Comparison of ENCODE assay signal across 1 cellular context in the genomic region with DNA sequence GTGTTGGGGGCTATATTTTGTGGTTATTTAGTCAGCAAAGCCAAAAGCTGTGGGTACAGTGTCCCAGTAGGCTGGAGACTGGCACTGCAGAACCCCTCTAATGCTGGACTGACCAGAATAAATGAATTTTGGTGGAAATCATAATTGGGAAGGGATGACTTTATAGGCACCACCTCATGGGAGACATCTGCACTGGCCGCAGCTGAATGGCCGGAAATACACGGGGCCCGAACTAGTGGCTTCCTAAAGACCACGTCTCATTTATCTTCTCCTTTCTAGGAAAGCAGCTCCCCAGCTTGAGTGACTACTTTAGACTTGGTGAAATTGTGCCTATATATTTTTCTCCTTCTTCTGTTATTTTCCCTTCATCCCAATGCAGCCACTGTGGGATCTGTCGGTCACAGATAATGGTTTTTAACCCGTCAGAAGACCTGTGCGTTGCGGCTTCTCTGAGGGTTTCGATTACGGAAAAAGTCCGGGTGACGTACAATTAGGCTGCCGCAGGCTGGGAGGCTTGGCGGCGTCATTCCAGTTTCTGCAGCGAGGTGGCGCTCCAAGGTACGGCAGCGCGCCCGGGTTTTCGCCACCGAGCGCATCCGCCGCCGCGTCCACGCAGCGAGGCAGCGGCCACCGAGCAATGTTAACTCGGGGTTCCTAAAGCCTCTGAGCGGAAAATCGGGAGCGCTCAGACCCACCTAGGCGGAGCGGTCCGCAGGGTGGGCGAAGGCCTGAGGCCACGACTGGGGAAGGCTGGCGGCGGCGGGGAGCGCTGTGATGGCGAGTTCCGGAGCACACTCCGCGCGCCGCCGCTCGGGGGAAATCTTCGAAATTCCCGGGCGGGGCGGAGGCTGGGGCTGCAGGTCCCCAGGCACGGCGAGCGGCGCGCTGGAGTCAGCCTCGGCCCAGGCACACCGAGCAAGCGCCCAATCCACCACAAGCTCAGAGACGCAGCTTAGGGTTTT.
TF ChIP-seq lines count a peak whose summit lies in the region.

No MANE protein-coding gene starts in this region.

TF ChIP-seq in HepG2, 621 proteins besides CTCF, POLR2A, EP300 and RAD21 (continued from another document and continues in another):
- TF ChIP-seq, protein P1, sequence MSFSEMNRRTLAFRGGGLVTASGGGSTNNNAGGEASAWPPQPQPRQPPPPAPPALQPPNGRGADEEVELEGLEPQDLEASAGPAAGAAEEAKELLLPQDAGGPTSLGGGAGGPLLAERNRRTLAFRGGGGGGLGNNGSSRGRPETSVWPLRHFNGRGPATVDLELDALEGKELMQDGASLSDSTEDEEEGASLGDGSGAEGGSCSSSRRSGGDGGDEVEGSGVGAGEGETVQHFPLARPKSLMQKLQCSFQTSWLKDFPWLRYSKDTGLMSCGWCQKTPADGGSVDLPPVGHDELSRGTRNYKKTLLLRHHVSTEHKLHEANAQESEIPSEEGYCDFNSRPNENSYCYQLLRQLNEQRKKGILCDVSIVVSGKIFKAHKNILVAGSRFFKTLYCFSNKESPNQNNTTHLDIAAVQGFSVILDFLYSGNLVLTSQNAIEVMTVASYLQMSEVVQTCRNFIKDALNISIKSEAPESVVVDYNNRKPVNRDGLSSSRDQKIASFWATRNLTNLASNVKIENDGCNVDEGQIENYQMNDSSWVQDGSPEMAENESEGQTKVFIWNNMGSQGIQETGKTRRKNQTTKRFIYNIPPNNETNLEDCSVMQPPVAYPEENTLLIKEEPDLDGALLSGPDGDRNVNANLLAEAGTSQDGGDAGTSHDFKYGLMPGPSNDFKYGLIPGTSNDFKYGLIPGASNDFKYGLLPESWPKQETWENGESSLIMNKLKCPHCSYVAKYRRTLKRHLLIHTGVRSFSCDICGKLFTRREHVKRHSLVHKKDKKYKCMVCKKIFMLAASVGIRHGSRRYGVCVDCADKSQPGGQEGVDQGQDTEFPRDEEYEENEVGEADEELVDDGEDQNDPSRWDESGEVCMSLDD (CRISPR knock-in tag; IDR thresholded peaks at IDR 0.05; ENCODE audit: borderline replicate concordance) = 0 out of 2 replicates have a peak, but pooled peaks have one; percentile 30
- TF ChIP-seq, protein P2, sequence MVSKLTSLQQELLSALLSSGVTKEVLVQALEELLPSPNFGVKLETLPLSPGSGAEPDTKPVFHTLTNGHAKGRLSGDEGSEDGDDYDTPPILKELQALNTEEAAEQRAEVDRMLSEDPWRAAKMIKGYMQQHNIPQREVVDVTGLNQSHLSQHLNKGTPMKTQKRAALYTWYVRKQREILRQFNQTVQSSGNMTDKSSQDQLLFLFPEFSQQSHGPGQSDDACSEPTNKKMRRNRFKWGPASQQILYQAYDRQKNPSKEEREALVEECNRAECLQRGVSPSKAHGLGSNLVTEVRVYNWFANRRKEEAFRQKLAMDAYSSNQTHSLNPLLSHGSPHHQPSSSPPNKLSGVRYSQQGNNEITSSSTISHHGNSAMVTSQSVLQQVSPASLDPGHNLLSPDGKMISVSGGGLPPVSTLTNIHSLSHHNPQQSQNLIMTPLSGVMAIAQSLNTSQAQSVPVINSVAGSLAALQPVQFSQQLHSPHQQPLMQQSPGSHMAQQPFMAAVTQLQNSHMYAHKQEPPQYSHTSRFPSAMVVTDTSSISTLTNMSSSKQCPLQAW (CRISPR knock-in tag; IDR thresholded peaks at IDR 0.05) = peak; percentile 54; the same call in 1 of the 2 replicates
- TF ChIP-seq, protein P3, sequence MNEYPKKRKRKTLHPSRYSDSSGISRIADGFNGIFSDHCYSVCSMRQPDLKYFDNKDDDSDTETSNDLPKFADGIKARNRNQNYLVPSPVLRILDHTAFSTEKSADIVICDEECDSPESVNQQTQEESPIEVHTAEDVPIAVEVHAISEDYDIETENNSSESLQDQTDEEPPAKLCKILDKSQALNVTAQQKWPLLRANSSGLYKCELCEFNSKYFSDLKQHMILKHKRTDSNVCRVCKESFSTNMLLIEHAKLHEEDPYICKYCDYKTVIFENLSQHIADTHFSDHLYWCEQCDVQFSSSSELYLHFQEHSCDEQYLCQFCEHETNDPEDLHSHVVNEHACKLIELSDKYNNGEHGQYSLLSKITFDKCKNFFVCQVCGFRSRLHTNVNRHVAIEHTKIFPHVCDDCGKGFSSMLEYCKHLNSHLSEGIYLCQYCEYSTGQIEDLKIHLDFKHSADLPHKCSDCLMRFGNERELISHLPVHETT (CRISPR knock-in tag; conservative IDR thresholded peaks at IDR 0.05) = 0 out of 2 replicates have a peak, but pooled peaks have one; percentile 27
- TF ChIP-seq, protein P4, sequence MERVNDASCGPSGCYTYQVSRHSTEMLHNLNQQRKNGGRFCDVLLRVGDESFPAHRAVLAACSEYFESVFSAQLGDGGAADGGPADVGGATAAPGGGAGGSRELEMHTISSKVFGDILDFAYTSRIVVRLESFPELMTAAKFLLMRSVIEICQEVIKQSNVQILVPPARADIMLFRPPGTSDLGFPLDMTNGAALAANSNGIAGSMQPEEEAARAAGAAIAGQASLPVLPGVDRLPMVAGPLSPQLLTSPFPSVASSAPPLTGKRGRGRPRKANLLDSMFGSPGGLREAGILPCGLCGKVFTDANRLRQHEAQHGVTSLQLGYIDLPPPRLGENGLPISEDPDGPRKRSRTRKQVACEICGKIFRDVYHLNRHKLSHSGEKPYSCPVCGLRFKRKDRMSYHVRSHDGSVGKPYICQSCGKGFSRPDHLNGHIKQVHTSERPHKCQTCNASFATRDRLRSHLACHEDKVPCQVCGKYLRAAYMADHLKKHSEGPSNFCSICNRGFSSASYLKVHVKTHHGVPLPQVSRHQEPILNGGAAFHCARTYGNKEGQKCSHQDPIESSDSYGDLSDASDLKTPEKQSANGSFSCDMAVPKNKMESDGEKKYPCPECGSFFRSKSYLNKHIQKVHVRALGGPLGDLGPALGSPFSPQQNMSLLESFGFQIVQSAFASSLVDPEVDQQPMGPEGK (CRISPR knock-in tag; IDR thresholded peaks at IDR 0.05) = peak; percentile 65
- TF ChIP-seq, protein P5, sequence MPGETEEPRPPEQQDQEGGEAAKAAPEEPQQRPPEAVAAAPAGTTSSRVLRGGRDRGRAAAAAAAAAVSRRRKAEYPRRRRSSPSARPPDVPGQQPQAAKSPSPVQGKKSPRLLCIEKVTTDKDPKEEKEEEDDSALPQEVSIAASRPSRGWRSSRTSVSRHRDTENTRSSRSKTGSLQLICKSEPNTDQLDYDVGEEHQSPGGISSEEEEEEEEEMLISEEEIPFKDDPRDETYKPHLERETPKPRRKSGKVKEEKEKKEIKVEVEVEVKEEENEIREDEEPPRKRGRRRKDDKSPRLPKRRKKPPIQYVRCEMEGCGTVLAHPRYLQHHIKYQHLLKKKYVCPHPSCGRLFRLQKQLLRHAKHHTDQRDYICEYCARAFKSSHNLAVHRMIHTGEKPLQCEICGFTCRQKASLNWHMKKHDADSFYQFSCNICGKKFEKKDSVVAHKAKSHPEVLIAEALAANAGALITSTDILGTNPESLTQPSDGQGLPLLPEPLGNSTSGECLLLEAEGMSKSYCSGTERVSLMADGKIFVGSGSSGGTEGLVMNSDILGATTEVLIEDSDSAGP (CRISPR knock-in tag; IDR thresholded peaks at IDR 0.05; ENCODE audit: borderline replicate concordance) = peak; percentile 87
- TF ChIP-seq ZNF468 (CRISPR knock-in tag; IDR thresholded peaks at IDR 0.05) (no peak), FOXP1 (IDR thresholded peaks at IDR 0.05) (no peak), FOXP1 (CRISPR knock-in tag; IDR thresholded peaks at IDR 0.05) (no peak), ZNF564 (CRISPR knock-in tag; IDR thresholded peaks at IDR 0.05) (peak; percentile 29; the same call in 1 of the 2 replicates), RXRA (CRISPR knock-in tag; IDR thresholded peaks at IDR 0.05) (peak; percentile 28; the same call in 1 of the 2 replicates), KLF15 (CRISPR knock-in tag; IDR thresholded peaks at IDR 0.05; ENCODE audit: borderline replicate concordance) (no peak), RBM22 (optimal IDR thresholded peaks at IDR 0.05; ENCODE audit: low read length) (no peak), FOXO1 (CRISPR knock-in tag; IDR thresholded peaks at IDR 0.05) (0 out of 2 replicates have a peak, but pooled peaks have one; percentile 26), ZBTB21 (CRISPR knock-in tag; IDR thresholded peaks at IDR 0.05) (0 out of 2 replicates have a peak, but pooled peaks have one; percentile 61), REXO4 (CRISPR knock-in tag; IDR thresholded peaks at IDR 0.05; ENCODE audit: borderline replicate concordance) (no peak), KMT2A (CRISPR knock-in tag; IDR thresholded peaks at IDR 0.05) (peak; percentile 87), U2AF2 (IDR thresholded peaks at IDR 0.05; ENCODE audit: low read depth, low read length) (no peak)
- TF ChIP-seq, protein P6, sequence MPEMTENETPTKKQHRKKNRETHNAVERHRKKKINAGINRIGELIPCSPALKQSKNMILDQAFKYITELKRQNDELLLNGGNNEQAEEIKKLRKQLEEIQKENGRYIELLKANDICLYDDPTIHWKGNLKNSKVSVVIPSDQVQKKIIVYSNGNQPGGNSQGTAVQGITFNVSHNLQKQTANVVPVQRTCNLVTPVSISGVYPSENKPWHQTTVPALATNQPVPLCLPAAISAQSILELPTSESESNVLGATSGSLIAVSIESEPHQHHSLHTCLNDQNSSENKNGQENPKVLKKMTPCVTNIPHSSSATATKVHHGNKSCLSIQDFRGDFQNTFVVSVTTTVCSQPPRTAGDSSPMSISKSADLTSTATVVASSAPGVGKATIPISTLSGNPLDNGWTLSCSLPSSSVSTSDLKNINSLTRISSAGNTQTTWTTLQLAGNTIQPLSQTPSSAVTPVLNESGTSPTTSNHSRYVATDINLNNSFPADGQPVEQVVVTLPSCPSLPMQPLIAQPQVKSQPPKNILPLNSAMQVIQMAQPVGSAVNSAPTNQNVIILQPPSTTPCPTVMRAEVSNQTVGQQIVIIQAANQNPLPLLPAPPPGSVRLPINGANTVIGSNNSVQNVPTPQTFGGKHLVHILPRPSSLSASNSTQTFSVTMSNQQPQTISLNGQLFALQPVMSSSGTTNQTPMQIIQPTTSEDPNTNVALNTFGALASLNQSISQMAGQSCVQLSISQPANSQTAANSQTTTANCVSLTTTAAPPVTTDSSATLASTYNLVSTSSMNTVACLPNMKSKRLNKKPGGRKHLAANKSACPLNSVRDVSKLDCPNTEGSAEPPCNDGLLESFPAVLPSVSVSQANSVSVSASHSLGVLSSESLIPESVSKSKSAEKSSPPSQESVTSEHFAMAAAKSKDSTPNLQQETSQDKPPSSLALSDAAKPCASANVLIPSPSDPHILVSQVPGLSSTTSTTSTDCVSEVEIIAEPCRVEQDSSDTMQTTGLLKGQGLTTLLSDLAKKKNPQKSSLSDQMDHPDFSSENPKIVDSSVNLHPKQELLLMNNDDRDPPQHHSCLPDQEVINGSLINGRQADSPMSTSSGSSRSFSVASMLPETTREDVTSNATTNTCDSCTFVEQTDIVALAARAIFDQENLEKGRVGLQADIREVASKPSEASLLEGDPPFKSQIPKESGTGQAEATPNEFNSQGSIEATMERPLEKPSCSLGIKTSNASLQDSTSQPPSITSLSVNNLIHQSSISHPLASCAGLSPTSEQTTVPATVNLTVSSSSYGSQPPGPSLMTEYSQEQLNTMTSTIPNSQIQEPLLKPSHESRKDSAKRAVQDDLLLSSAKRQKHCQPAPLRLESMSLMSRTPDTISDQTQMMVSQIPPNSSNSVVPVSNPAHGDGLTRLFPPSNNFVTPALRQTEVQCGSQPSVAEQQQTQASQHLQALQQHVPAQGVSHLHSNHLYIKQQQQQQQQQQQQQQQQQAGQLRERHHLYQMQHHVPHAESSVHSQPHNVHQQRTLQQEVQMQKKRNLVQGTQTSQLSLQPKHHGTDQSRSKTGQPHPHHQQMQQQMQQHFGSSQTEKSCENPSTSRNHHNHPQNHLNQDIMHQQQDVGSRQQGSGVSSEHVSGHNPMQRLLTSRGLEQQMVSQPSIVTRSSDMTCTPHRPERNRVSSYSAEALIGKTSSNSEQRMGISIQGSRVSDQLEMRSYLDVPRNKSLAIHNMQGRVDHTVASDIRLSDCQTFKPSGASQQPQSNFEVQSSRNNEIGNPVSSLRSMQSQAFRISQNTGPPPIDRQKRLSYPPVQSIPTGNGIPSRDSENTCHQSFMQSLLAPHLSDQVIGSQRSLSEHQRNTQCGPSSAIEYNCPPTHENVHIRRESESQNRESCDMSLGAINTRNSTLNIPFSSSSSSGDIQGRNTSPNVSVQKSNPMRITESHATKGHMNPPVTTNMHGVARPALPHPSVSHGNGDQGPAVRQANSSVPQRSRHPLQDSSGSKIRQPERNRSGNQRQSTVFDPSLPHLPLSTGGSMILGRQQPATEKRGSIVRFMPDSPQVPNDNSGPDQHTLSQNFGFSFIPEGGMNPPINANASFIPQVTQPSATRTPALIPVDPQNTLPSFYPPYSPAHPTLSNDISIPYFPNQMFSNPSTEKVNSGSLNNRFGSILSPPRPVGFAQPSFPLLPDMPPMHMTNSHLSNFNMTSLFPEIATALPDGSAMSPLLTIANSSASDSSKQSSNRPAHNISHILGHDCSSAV (CRISPR knock-in tag; IDR thresholded peaks at IDR 0.05; ENCODE audit: borderline replicate concordance) = no peak
- TF ChIP-seq, protein P7, sequence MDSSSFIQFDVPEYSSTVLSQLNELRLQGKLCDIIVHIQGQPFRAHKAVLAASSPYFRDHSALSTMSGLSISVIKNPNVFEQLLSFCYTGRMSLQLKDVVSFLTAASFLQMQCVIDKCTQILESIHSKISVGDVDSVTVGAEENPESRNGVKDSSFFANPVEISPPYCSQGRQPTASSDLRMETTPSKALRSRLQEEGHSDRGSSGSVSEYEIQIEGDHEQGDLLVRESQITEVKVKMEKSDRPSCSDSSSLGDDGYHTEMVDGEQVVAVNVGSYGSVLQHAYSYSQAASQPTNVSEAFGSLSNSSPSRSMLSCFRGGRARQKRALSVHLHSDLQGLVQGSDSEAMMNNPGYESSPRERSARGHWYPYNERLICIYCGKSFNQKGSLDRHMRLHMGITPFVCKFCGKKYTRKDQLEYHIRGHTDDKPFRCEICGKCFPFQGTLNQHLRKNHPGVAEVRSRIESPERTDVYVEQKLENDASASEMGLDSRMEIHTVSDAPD (CRISPR knock-in tag; IDR thresholded peaks at IDR 0.05) = no peak
- TF ChIP-seq, protein P8, sequence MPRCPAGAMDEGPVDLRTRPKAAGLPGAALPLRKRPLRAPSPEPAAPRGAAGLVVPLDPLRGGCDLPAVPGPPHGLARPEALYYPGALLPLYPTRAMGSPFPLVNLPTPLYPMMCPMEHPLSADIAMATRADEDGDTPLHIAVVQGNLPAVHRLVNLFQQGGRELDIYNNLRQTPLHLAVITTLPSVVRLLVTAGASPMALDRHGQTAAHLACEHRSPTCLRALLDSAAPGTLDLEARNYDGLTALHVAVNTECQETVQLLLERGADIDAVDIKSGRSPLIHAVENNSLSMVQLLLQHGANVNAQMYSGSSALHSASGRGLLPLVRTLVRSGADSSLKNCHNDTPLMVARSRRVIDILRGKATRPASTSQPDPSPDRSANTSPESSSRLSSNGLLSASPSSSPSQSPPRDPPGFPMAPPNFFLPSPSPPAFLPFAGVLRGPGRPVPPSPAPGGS (CRISPR knock-in tag; IDR thresholded peaks at IDR 0.05) = peak; percentile 71; the same call in 1 of the 2 replicates
- TF ChIP-seq, protein P9, sequence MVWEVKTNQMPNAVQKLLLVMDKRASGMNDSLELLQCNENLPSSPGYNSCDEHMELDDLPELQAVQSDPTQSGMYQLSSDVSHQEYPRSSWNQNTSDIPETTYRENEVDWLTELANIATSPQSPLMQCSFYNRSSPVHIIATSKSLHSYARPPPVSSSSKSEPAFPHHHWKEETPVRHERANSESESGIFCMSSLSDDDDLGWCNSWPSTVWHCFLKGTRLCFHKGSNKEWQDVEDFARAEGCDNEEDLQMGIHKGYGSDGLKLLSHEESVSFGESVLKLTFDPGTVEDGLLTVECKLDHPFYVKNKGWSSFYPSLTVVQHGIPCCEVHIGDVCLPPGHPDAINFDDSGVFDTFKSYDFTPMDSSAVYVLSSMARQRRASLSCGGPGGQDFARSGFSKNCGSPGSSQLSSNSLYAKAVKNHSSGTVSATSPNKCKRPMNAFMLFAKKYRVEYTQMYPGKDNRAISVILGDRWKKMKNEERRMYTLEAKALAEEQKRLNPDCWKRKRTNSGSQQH (CRISPR knock-in tag; IDR thresholded peaks at IDR 0.05; ENCODE audit: low read depth) = no peak
- TF ChIP-seq, protein P10, sequence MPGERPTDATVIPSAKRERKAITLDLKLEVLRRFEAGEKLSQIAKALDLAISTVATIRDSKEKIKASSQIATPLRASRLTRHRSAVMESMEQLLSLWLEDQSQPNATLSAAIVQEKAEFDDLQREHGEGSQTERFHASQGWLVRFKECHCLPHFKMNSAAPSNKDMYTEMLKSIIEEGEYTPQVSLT (CRISPR knock-in tag; IDR thresholded peaks at IDR 0.05; ENCODE audit: borderline replicate concordance, low read depth) = no peak
